ENCODE assay signal across 1 cellular context in genomic region chr6:12363651-12364381, GRCh38.
A peak's percentile ranks its signal among the peaks of the same experiment; 100 is the strongest.
TF ChIP-seq lines count a peak whose summit lies in the region.

No MANE protein-coding gene starts in this region.

TF ChIP-seq in A549, 52 proteins besides CTCF, POLR2A, EP300 and RAD21 (continued from another document):
- TF ChIP-seq FOSL2 (IDR thresholded peaks at IDR 0.05) (no peak), FOSL2 (CRISPR knock-in tag; IDR thresholded peaks at IDR 0.05) (peak; percentile 34), ATOH8 (CRISPR knock-in tag; IDR thresholded peaks at IDR 0.05; ENCODE audit: low read depth) (peak; percentile 93), MAZ (IDR thresholded peaks at IDR 0.05; ENCODE audit: borderline replicate concordance, low read depth, low read length) (no peak), MAFK (IDR thresholded peaks at IDR 0.05; ENCODE audit: partially characterized antibody) (peak; percentile 100), KDM5A (IDR thresholded peaks at IDR 0.05) (no peak), HOXA7 (CRISPR knock-in tag; IDR thresholded peaks at IDR 0.05) (0 out of 2 replicates have a peak, but pooled peaks have one; percentile 11), CHD4 (IDR thresholded peaks at IDR 0.05; ENCODE audit: borderline replicate concordance) (no peak), REST (IDR thresholded peaks at IDR 0.05) (no peak), NR3C1 (IDR thresholded peaks at IDR 0.05) (no peak), POLR2AphosphoS2 (conservative IDR thresholded peaks at IDR 0.05; ENCODE audit: low read length) (no peak), PHF8 (IDR thresholded peaks at IDR 0.05; ENCODE audit: borderline replicate concordance, low read depth) (no peak), RNF2 (IDR thresholded peaks at IDR 0.05; ENCODE audit: borderline replicate concordance, low read depth) (no peak), SREBF2 (IDR thresholded peaks at IDR 0.05) (no peak), GATA3 (IDR thresholded peaks at IDR 0.05; ENCODE audit: borderline replicate concordance) (peak; percentile 59; the same call in 1 of the 2 replicates), ZNF302 (CRISPR knock-in tag; IDR thresholded peaks at IDR 0.05) (peak; percentile 84), FOXS1 (CRISPR knock-in tag; IDR thresholded peaks at IDR 0.05) (peak; percentile 70; the same call in 1 of the 2 replicates), HDAC2 (IDR thresholded peaks at IDR 0.05) (no peak), CBX8 (IDR thresholded peaks at IDR 0.05) (no peak), HOXB13 (CRISPR knock-in tag; IDR thresholded peaks at IDR 0.05; ENCODE audit: low read depth) (peak; percentile 93), HES2 (IDR thresholded peaks at IDR 0.05) (no peak), HOXB5 (CRISPR knock-in tag; IDR thresholded peaks at IDR 0.05) (peak; percentile 85), BCL3 (IDR thresholded peaks at IDR 0.05) (no peak), JUN (IDR thresholded peaks at IDR 0.05) (no peak; a peak in 1 of 5 replicates), HEYL (CRISPR knock-in tag; IDR thresholded peaks at IDR 0.05) (peak; percentile 12; the same call in 1 of the 2 replicates), BHLHE40 (IDR thresholded peaks at IDR 0.05; ENCODE audit: low read depth, low read length) (no peak), ELK1 (IDR thresholded peaks at IDR 0.05; ENCODE audit: low read depth, low read length) (no peak)
